Comparison of ENCODE assay signal across 20 cellular contexts in genomic region chr4:102196221-102196620, GRCh38.
DNase-seq lines count a peak whose midpoint lies in the region; ATAC-seq, FAIRE-seq and TF ChIP-seq lines count a peak whose summit lies in the region.
"Had no signal": no experiment of that assay in that cellular context is flagged by ENCODE, and none has a peak within 500 bp of the region (broad histone marks: within the 10 kb centered on the region; RNA-seq: fewer than 3 reads in every experiment).

No MANE protein-coding gene starts in this region.

- TF ChIP-seq POLR2A in endothelial cell of umbilical vein (IDR thresholded peaks at IDR 0.05; ENCODE audit: low read depth, low read length), result no peak

- H3K27ac ChIP-seq in PC-3 (ENCODE audit: low read length) (no peak overlapping the region), endothelial cell of umbilical vein (ENCODE audit: insufficient read depth, low read depth, low read length) (no peak overlapping the region), smooth muscle cell (ENCODE audit: low read depth) (peak overlapping the region; percentile 46), endodermal cell (ENCODE audit: low read depth, low read length) (no peak overlapping the region)
- H3K27ac ChIP-seq: hepatocyte, upper lobe of left lung had no signal

- no peaks in the 10 kb centered on the region for H3K9me3 Mint-ChIP-seq in endodermal cell
- H3K9me3 Mint-ChIP-seq: activated naive CD4-positive, alpha-beta T cell treated with anti-CD3 and anti-CD28 coated beads, Interleukin-2, amount 10 ng/mL, durations not matched to agents 7 days and 5 days; dendritic cell treated with granulocyte-macrophage colony-stimulating factor and Interleukin-4, amounts not matched to agents 40 ng/mL and 50 ng/mL, for 4 days; T-helper 1 cell treated with Interleukin-12 subunit alpha and Interleukin-12 subunit beta and Interleukin-4 antibody, amounts not matched to agents 30 μg/mL and 1 μg/mL, for 36 hours had no signal

- H3K9me3 ChIP-seq in PC-3 (ENCODE audit: low read length) (no peaks in the 10 kb centered on the region), endothelial cell of umbilical vein (replicated peaks; ENCODE audit: control insufficient read depth, insufficient read depth, low read length) (no peaks in the 10 kb centered on the region), smooth muscle cell (replicated peaks; ENCODE audit: low read depth) (no peaks in the 10 kb centered on the region), endodermal cell (ENCODE audit: control insufficient read depth, low read length) (no peaks in the 10 kb centered on the region)
- H3K9me3 ChIP-seq: upper lobe of left lung had no signal

- no peaks in the 10 kb centered on the region for H3K27me3 ChIP-seq in PC-3 (ENCODE audit: low read length)
- H3K27me3 ChIP-seq in endothelial cell of umbilical vein (ENCODE audit: control insufficient read depth in 2 of 2, insufficient read depth in 2 of 2, low read length in 2 of 2), result no peaks in the 10 kb centered on the region
- H3K27me3 ChIP-seq in smooth muscle cell (ENCODE audit: low read depth), result no peaks in the 10 kb centered on the region
- no peaks in the 10 kb centered on the region for H3K27me3 ChIP-seq in endodermal cell (ENCODE audit: control insufficient read depth, insufficient read depth, low read length, poor library complexity, severe bottlenecking)
- H3K27me3 ChIP-seq: hepatocyte, upper lobe of left lung had no signal

- H3K36me3 ChIP-seq in PC-3 (ENCODE audit: low read depth, low read length), result no peaks in the 10 kb centered on the region
- H3K36me3 ChIP-seq in endothelial cell of umbilical vein (ENCODE audit: control insufficient read depth in 2 of 2, extremely low read depth in 1 of 2, insufficient read depth in 2 of 2, low read length in 2 of 2), result no peaks in the 10 kb centered on the region
- no peaks in the 10 kb centered on the region for H3K36me3 ChIP-seq in smooth muscle cell (ENCODE audit: low read depth)
- H3K36me3 ChIP-seq in endodermal cell (ENCODE audit: control insufficient read depth, insufficient read depth, low read length), result no peaks in the 10 kb centered on the region
- H3K36me3 ChIP-seq: upper lobe of left lung had no signal

- POLR2A ChIA-PET in PC-3 (lab: Charles Lee; ENCODE audit: unreplicated experiment) (no interaction called here), endothelial cell of umbilical vein (lab: Charles Lee) (no interaction called here)

- WGBS in smooth muscle cell (ENCODE audit: low lambda C conversion rate), result 14% methylated on average over 3 of the region's 3 CpGs
- 80 to 91% methylated on average over 3 of the region's 3 CpGs for WGBS in endodermal cell (ENCODE audit: insufficient coverage in 1 of 2, insufficient read length in 1 of 2), 2 experiments

- intact Hi-C loops in PC-3 (cut with micrococcal nuclease) (no loop called here), endothelial cell of umbilical vein (cut with micrococcal nuclease) (no loop called here)

- H3K27me3 Mint-ChIP-seq in endodermal cell (ENCODE audit: insufficient read depth), result no peaks in the 10 kb centered on the region
- H3K27me3 Mint-ChIP-seq: activated naive CD4-positive, alpha-beta T cell treated with anti-CD3 and anti-CD28 coated beads, Interleukin-2, amount 10 ng/mL, durations not matched to agents 7 days and 5 days; dendritic cell treated with granulocyte-macrophage colony-stimulating factor and Interleukin-4, amounts not matched to agents 40 ng/mL and 50 ng/mL, for 4 days had no signal

- no peak overlapping the region for H3K4me2 ChIP-seq in PC-3 (ENCODE audit: low read length)
- no peak overlapping the region for H3K4me2 ChIP-seq in endothelial cell of umbilical vein (ENCODE audit: insufficient read depth, low read length)
- peak overlapping the region; percentile 33 for H3K4me2 ChIP-seq in smooth muscle cell
- H3K4me2 ChIP-seq: hepatocyte had no signal

- H3K9me2 ChIP-seq in PC-3 (replicated peaks; ENCODE audit: low read length), result no peaks in the 10 kb centered on the region

- BruUV-seq in PC-3 (replicated peaks; lab: Mats Ljungman, UMichigan), result no TSS peak
- no TSS peak for BruUV-seq in endothelial cell of umbilical vein (replicated peaks; lab: Mats Ljungman, UMichigan)

- no peaks in the 10 kb centered on the region for H3K79me2 ChIP-seq in PC-3 (ENCODE audit: low read length)
- no peaks in the 10 kb centered on the region for H3K79me2 ChIP-seq in endothelial cell of umbilical vein (ENCODE audit: control insufficient read depth, insufficient read depth, low read length)
- no peaks in the 10 kb centered on the region for H3K79me2 ChIP-seq in smooth muscle cell (ENCODE audit: low read depth)
- H3K79me2 ChIP-seq: hepatocyte had no signal

- H3F3A ChIP-seq in PC-3 (ENCODE audit: low read length, unreplicated experiment), result no peaks in the 10 kb centered on the region
- peaks cover 6% of the 10 kb centered on the region for H3F3A ChIP-seq in smooth muscle cell (ENCODE audit: low read depth)

- no peak for TF ChIP-seq CTCF in PC-3 (conservative IDR thresholded peaks at IDR 0.05; ENCODE audit: low read depth, low read length)
- TF ChIP-seq CTCF in endothelial cell of umbilical vein (IDR thresholded peaks at IDR 0.05; ENCODE audit: extremely low read depth in 1 of 2, insufficient read depth in 1 of 2, low read depth in 1 of 2, low read length in 2 of 2), result no peak
- no peak for TF ChIP-seq CTCF in smooth muscle cell (IDR thresholded peaks at IDR 0.05; ENCODE audit: borderline replicate concordance, insufficient read depth, poor library complexity, severe bottlenecking)
- no peak for TF ChIP-seq CTCF in endodermal cell (conservative IDR thresholded peaks at IDR 0.05)

- no peaks in the 10 kb centered on the region for H3K4me1 Mint-ChIP-seq in endodermal cell
- H3K4me1 Mint-ChIP-seq: activated naive CD4-positive, alpha-beta T cell treated with anti-CD3 and anti-CD28 coated beads, Interleukin-2, amount 10 ng/mL, durations not matched to agents 7 days and 5 days had no signal

- H2AFZ ChIP-seq in PC-3 (ENCODE audit: low read length), result no peak overlapping the region
- H2AFZ ChIP-seq in endothelial cell of umbilical vein (ENCODE audit: low read depth, low read length), result peak overlapping the region; percentile 66
- no peak overlapping the region for H2AFZ ChIP-seq in smooth muscle cell (ENCODE audit: low read depth)
- H2AFZ ChIP-seq: hepatocyte had no signal

- no peaks in the 10 kb centered on the region for H3K4me1 ChIP-seq in PC-3 (ENCODE audit: insufficient read depth, low read length)
- H3K4me1 ChIP-seq in endothelial cell of umbilical vein (ENCODE audit: control insufficient read depth, extremely low read depth, insufficient read depth, low read length), result peaks cover 7% of the 10 kb centered on the region
- peaks cover 3% of the 10 kb centered on the region for H3K4me1 ChIP-seq in smooth muscle cell (ENCODE audit: low read depth)
- H3K4me1 ChIP-seq in endodermal cell (ENCODE audit: control insufficient read depth, insufficient read depth, low read length), result no peaks in the 10 kb centered on the region
- H3K4me1 ChIP-seq: upper lobe of left lung had no signal

- H3K4me3 ChIP-seq in PC-3 (ENCODE audit: low read length) (no peak overlapping the region), endothelial cell of umbilical vein (replicated peaks in 1 of 3; ENCODE audit: insufficient read depth in 1 of 3, low read depth in 1 of 3, low read length in 3 of 3) (no peak overlapping the region), smooth muscle cell (no peak overlapping the region), endodermal cell (ENCODE audit: low read length) (no peak overlapping the region)
- H3K4me3 ChIP-seq: hepatocyte, upper lobe of left lung had no signal

- CTCF ChIA-PET in PC-3 (lab: Charles Lee) (no interaction called here), endothelial cell of umbilical vein (lab: Charles Lee) (no interaction called here)

- H3K9me1 ChIP-seq in endothelial cell of umbilical vein (replicated peaks; ENCODE audit: control insufficient read depth, extremely low read depth, insufficient read depth, low read length), result no peaks in the 10 kb centered on the region

- no peak overlapping the region for H3K4me3 Mint-ChIP-seq in endodermal cell
- H3K4me3 Mint-ChIP-seq: activated naive CD4-positive, alpha-beta T cell treated with anti-CD3 and anti-CD28 coated beads, Interleukin-2, amount 10 ng/mL, durations not matched to agents 7 days and 5 days; dendritic cell treated with granulocyte-macrophage colony-stimulating factor and Interleukin-4, amounts not matched to agents 40 ng/mL and 50 ng/mL, for 4 days; T-helper 1 cell treated with Interleukin-12 subunit alpha and Interleukin-12 subunit beta and Interleukin-4 antibody, amounts not matched to agents 30 μg/mL and 1 μg/mL, for 36 hours had no signal

- H3K9ac ChIP-seq in PC-3 (ENCODE audit: low read length), result no peak overlapping the region
- H3K9ac ChIP-seq in endothelial cell of umbilical vein (replicated peaks; ENCODE audit: extremely low read depth, insufficient read depth, low read length), result no peak overlapping the region
- H3K9ac ChIP-seq in smooth muscle cell (ENCODE audit: low read depth), result no peak overlapping the region
- no peak overlapping the region for H3K9ac ChIP-seq in endodermal cell (ENCODE audit: extremely low read depth, low read length, poor library complexity, severe bottlenecking)

- no peaks in the 10 kb centered on the region for H4K20me1 ChIP-seq in PC-3 (ENCODE audit: low read length)
- no peaks in the 10 kb centered on the region for H4K20me1 ChIP-seq in endothelial cell of umbilical vein (replicated peaks; ENCODE audit: control insufficient read depth, extremely low read depth, insufficient read depth, low read length)
- no peaks in the 10 kb centered on the region for H4K20me1 ChIP-seq in smooth muscle cell (ENCODE audit: low read depth)

- no peaks in the 10 kb centered on the region for H3K36me3 Mint-ChIP-seq in endodermal cell (ENCODE audit: low read depth)
- H3K36me3 Mint-ChIP-seq: activated naive CD4-positive, alpha-beta T cell treated with anti-CD3 and anti-CD28 coated beads, Interleukin-2, amount 10 ng/mL, durations not matched to agents 7 days and 5 days had no signal

- no peak overlapping the region for H3K27ac Mint-ChIP-seq in endodermal cell
- H3K27ac Mint-ChIP-seq: activated naive CD4-positive, alpha-beta T cell treated with anti-CD3 and anti-CD28 coated beads, Interleukin-2, amount 10 ng/mL, durations not matched to agents 7 days and 5 days; dendritic cell treated with granulocyte-macrophage colony-stimulating factor and Interleukin-4, amounts not matched to agents 40 ng/mL and 50 ng/mL, for 4 days; T-helper 1 cell treated with Interleukin-12 subunit alpha and Interleukin-12 subunit beta and Interleukin-4 antibody, amounts not matched to agents 30 μg/mL and 1 μg/mL, for 36 hours had no signal

- peak; percentile 50; the same call in 1 of the 2 replicates for ATAC-seq in PC-3
- ATAC-seq: HCT116 had no signal

- dilution Hi-C loops in endothelial cell of umbilical vein (cut with MboI; ENCODE audit: extremely low pct_ligation_motif_present, low sequenced_read_pairs), result no loop called here

- DNase-seq in NOMO-1 treated with DMSO at 0.1 percent for 48 hours (lab: John Stamatoyannopoulos, UW; ENCODE audit: unreplicated experiment) (peak; percentile 31), NOMO-1 treated with dmso at 0.1 percent for 144 hours (lab: John Stamatoyannopoulos, UW; ENCODE audit: unreplicated experiment) (no peak), PC-3 (peak; percentile 15), endothelial cell of umbilical vein (ENCODE audit: low read depth, low spot score) (peak; percentile 61), smooth muscle cell (lab: John Stamatoyannopoulos, UW; ENCODE audit: unreplicated experiment) (no peak), frontal cortex (ENCODE audit: low spot score in 2 of 2) (no peak), endodermal cell (no peak)
- DNase-seq in activated naive CD4-positive, alpha-beta T cell (lab: John Stamatoyannopoulos, UW), result no peak
- DNase-seq: 8988T; activated CD8-positive, alpha-beta memory T cell treated with anti-CD3 and anti-CD28 coated beads for 24 hours; activated naive CD4-positive, alpha-beta T cell treated with anti-CD3 and anti-CD28 coated beads, Interleukin-2, amount 10 ng/mL, durations not matched to agents 7 days and 5 days; IMR-90; NCI-H2081 treated with DMSO at 0.1 percent for 48 hours; upper lobe of left lung had no signal

- peak; percentile 82 for FAIRE-seq in endothelial cell of umbilical vein (lab: Jason Lieb, UNC)
- no peak for FAIRE-seq in frontal cortex (lab: Jason Lieb, UNC)
- FAIRE-seq: GM12892, GM19239 had no signal

Comparison
In these comparisons a context has a peak if more than half of its experiments do, and no peak if none do; other contexts are left out.
1. DNase-seq: peak in NOMO-1 treated with DMSO at 0.1 percent for 48 hours (single experiment), PC-3 (single experiment) and endothelial cell of umbilical vein (single experiment); none in NOMO-1 treated with dmso at 0.1 percent for 144 hours (single experiment), smooth muscle cell (single experiment), frontal cortex (0 of 2), activated naive CD4-positive, alpha-beta T cell (0 of 4) and endodermal cell (single experiment).